ENCODE assay signal across 10 cellular contexts in genomic region chr20:54476336-54476928, GRCh38. TPM values are rescaled to one million over a fixed set of nuclear protein-coding genes. Genes with fewer than 3 reads are reported as not detected.
DNase-seq lines count a peak whose midpoint lies in the region; ATAC-seq and TF ChIP-seq lines count a peak whose summit lies in the region.
"Had no signal": no experiment of that assay in that cellular context is flagged by ENCODE, and none has a peak within 500 bp of the region (broad histone marks: within the 10 kb centered on the region; RNA-seq: fewer than 3 reads in every experiment).

No MANE protein-coding gene starts in this region.

- TF ChIP-seq POLR2A in Peyer's patch (IDR thresholded peaks at IDR 0.05) (no peak), prostate gland (IDR thresholded peaks at IDR 0.05) (no peak)

- ATAC-seq in HG03432 (IDR thresholded peaks at IDR 0.05; ENCODE audit: unreplicated experiment) = no peak

- intact Hi-C loops in prostate gland (cut with DNase I) = no loop called here

- DNase-seq in AG10803 (ENCODE audit: low read depth) (no peak), Peyer's patch (no peak), right atrium auricular region (ENCODE audit: low spot score) (no peak), prostate gland (ENCODE audit: low spot score) (no peak), cerebellum (ENCODE audit: low spot score) (no peak), superior temporal gyrus (ENCODE audit: extremely low spot score) (no peak), D341Med (ENCODE audit: low spot score) (no peak)
- DNase-seq: DMS79 had no signal

- H3K9me3 ChIP-seq in Peyer's patch (no peaks in the 10 kb centered on the region), right atrium auricular region (no peaks in the 10 kb centered on the region), prostate gland (no peaks in the 10 kb centered on the region)

- H3K27me3 ChIP-seq in Peyer's patch (no peaks in the 10 kb centered on the region), right atrium auricular region (no peaks in the 10 kb centered on the region), prostate gland (replicated peaks; ENCODE audit: insufficient read depth) (peaks cover 10% of the 10 kb centered on the region)

- H3K36me3 ChIP-seq in Peyer's patch = no peaks in the 10 kb centered on the region
- H3K36me3 ChIP-seq in right atrium auricular region = no peaks in the 10 kb centered on the region
- H3K36me3 ChIP-seq in prostate gland = no peaks in the 10 kb centered on the region

- H3K4me3 ChIP-seq in AG10803 (ENCODE audit: low read length) = peak overlapping the region; percentile 65
- peak overlapping the region in 3 of 4 donors; percentile 18 to 53 (median 45) for H3K4me3 ChIP-seq in Peyer's patch
- peak overlapping the region; percentile 59 to 69 for H3K4me3 ChIP-seq in right atrium auricular region
- H3K4me3 ChIP-seq in prostate gland = peak overlapping the region; percentile 20 to 32

- H3K27ac ChIP-seq in Peyer's patch (no peak overlapping the region), right atrium auricular region (peak overlapping the region; percentile 73 to 84), prostate gland (no peak overlapping the region)

- TF ChIP-seq CTCF in AG10803 (conservative IDR thresholded peaks at IDR 0.05; ENCODE audit: low read length) = no peak
- TF ChIP-seq CTCF in Peyer's patch (IDR thresholded peaks at IDR 0.05) = no peak
- no peak for TF ChIP-seq CTCF in right atrium auricular region (IDR thresholded peaks at IDR 0.05)
- TF ChIP-seq CTCF in prostate gland (IDR thresholded peaks at IDR 0.05) = no peak

- 3% methylated on average over 24 of the region's 24 CpGs for WGBS in prostate gland

- H3K4me1 ChIP-seq in Peyer's patch = no peaks in the 10 kb centered on the region
- peaks cover 0 to 14% of the 10 kb centered on the region in 2 donors for H3K4me1 ChIP-seq in right atrium auricular region
- H3K4me1 ChIP-seq in prostate gland (replicated peaks) = no peaks in the 10 kb centered on the region

RNA-seq across cellular contexts. Expression of gene DOK5, which starts 1.0 kb away (rescaled TPM):
- 1 to 10 TPM in 1 of 4 donors, not detected in 3; 2.1 TPM for total RNA-seq in Peyer's patch
- 10 to 100 TPM; 11.6 to 16.9 TPM for total RNA-seq in right atrium auricular region
- total RNA-seq in prostate gland = 1 to 10 TPM in 1 of 2 donors, under 1 TPM in 1; 0.14 to 1.2 TPM
- total RNA-seq in cerebellum = 23.6 TPM
- total RNA-seq: bronchial epithelial cell had no signal

Comparison
In these comparisons a context has a peak if more than half of its experiments do, and no peak if none do; other contexts are left out.
1. H3K27ac ChIP-seq: peak in right atrium auricular region (2 of 2); none in Peyer's patch (0 of 4) and prostate gland (0 of 2).
2. Peak in every context shown above with its lines, with median percentiles within 50 percentile points of each other: H3K4me3 ChIP-seq.